In the genomic region with DNA sequence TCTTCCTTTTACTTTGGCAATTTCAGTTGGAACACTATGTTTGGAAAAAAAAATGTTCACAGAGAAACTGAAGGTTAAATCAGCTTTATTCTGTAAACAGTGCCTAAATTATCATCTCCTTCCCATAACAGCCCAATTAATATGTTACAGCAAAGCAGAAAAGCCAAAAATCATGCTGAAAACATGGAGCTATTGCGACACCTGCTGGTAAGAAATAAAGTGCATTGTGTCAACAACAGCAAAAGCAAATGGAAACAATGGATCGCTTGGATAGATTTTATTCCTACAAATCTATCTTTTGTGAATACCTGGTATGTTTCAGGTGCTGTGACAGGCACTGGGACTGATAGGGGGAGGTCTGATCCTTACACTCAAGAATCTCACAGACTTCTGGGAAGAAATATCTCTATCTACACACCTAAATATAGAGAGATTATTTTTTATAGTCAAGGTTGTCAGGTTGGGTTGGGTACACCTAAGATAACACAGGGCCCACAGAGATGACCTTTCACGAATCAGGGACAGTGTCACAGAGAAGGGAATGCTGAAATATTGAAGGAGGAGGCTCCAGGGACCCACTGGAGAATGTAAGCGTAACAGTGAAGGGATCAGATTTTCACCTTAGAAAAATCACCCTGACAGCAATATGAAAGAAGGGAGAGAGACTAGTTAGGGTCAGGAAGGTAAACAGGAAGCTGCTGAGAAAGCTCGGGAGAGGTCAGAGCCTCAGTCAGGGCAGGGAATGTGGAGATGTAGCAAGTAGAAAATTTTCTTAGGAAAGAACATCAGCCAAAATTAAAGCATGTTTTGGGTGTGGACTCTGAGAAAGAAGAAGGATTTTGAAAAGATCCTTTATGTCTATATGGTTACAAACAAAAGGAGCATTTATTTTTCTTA, we compare ENCODE assay signal across 8 cellular contexts. TPM values are rescaled to one million over a fixed set of nuclear protein-coding genes. Genes with fewer than 3 reads are reported as not detected.
DNase-seq lines count a peak whose midpoint lies in the region; ATAC-seq and TF ChIP-seq lines count a peak whose summit lies in the region.

No MANE protein-coding gene starts in this region.

- ATAC-seq in GM18867 (IDR thresholded peaks at IDR 0.05; ENCODE audit: unreplicated experiment) (peak; percentile 68), HG03460 (IDR thresholded peaks at IDR 0.05; ENCODE audit: unreplicated experiment) (peak; percentile 70), gastroesophageal sphincter (no peak)
- no peak for ATAC-seq in activated T-cell treated with anti-CD3 and anti-CD28 coated beads, Interleukin-2, amount 50 U/mL, for 4 hours

- TF ChIP-seq EP300 in gastroesophageal sphincter (IDR thresholded peaks at IDR 0.05): no peak

- no peaks in the 10 kb centered on the region for H3K4me1 Mint-ChIP-seq in CD8-positive, alpha-beta memory T cell
- no peaks in the 10 kb centered on the region for H3K4me1 Mint-ChIP-seq in activated T-cell treated with anti-CD3 and anti-CD28 coated beads, Interleukin-2, amount 50 U/mL, for 4 hours (ENCODE audit: low read depth)

- no peak overlapping the region for H3K4me3 ChIP-seq in CD8-positive, alpha-beta memory T cell (ENCODE audit: low read length)
- H3K4me3 ChIP-seq in gastroesophageal sphincter: no peak overlapping the region

- TF ChIP-seq CTCF in gastroesophageal sphincter (IDR thresholded peaks at IDR 0.05): peak; percentile 57 to 76 (median 66)

- H3K4me1 ChIP-seq in CD8-positive, alpha-beta memory T cell (ENCODE audit: insufficient read depth, low read length): no peaks in the 10 kb centered on the region
- peaks cover 0 to 8% (median 0%) of the 10 kb centered on the region in 3 donors for H3K4me1 ChIP-seq in gastroesophageal sphincter

- CTCF ChIA-PET in CD8-positive, alpha-beta memory T cell (lab: Charles Lee): interaction anchor here (0.9 to 1.8 kb wide), 9 partner anchors 9 to 45 kb away, joined by 3 to 7 read pairs (median 4); partner anchors contain the start of genes CRYZ and TYW3

- H3K36me3 ChIP-seq in CD8-positive, alpha-beta memory T cell (ENCODE audit: insufficient read depth, low read length): no peaks in the 10 kb centered on the region
- H3K36me3 ChIP-seq in gastroesophageal sphincter: no peaks in the 10 kb centered on the region

- no peak overlapping the region for H3K27ac ChIP-seq in CD8-positive, alpha-beta memory T cell (ENCODE audit: low read depth, low read length)
- no peak overlapping the region for H3K27ac ChIP-seq in gastroesophageal sphincter

- no peaks in the 10 kb centered on the region for H3K27me3 ChIP-seq in CD8-positive, alpha-beta memory T cell (ENCODE audit: insufficient read depth, low read length, poor library complexity, severe bottlenecking)
- H3K27me3 ChIP-seq in gastroesophageal sphincter: no peaks in the 10 kb centered on the region

- peak overlapping the region in 2 of 8 donors; percentile 29 to 75 for H3K27ac Mint-ChIP-seq in CD8-positive, alpha-beta memory T cell

- peak in 4 of 5 donors; percentile 14 to 49 (median 20) for DNase-seq in CD8-positive, alpha-beta memory T cell
- DNase-seq in NCI-H526 treated with DMSO at 0.1 percent for 48 hours (lab: John Stamatoyannopoulos, UW) (peak; percentile 17), putamen (ENCODE audit: low spot score) (peak; percentile 54)
- peak; percentile 17 for DNase-seq in activated T-cell treated with anti-CD3 and anti-CD28 coated beads, Interleukin-2, amount 50 U/mL, for 4 hours
- no peak for DNase-seq in activated CD4-positive, CD25-positive, alpha-beta regulatory T cell treated with anti-CD3 and anti-CD28 coated beads, Interleukin-2, amount 50 U/mL, for 72 hours

- H3K9me3 Mint-ChIP-seq in CD8-positive, alpha-beta memory T cell: no peaks in the 10 kb centered on the region
- no peaks in the 10 kb centered on the region for H3K9me3 Mint-ChIP-seq in activated T-cell treated with anti-CD3 and anti-CD28 coated beads, Interleukin-2, amount 50 U/mL, for 4 hours

- H3K4me3 Mint-ChIP-seq in CD8-positive, alpha-beta memory T cell: no peak overlapping the region
- H3K4me3 Mint-ChIP-seq in activated T-cell treated with anti-CD3 and anti-CD28 coated beads, Interleukin-2, amount 50 U/mL, for 4 hours: no peak overlapping the region

- POLR2A ChIA-PET in CD8-positive, alpha-beta memory T cell (lab: Charles Lee): no interaction called here

- no peaks in the 10 kb centered on the region for H3K36me3 Mint-ChIP-seq in CD8-positive, alpha-beta memory T cell
- H3K36me3 Mint-ChIP-seq in activated T-cell treated with anti-CD3 and anti-CD28 coated beads, Interleukin-2, amount 50 U/mL, for 4 hours (ENCODE audit: insufficient read depth): no peaks in the 10 kb centered on the region

- no peaks in the 10 kb centered on the region for H3K9me3 ChIP-seq in CD8-positive, alpha-beta memory T cell (ENCODE audit: low read length)
- H3K9me3 ChIP-seq in gastroesophageal sphincter: no peaks in the 10 kb centered on the region

- no peak for TF ChIP-seq POLR2A in gastroesophageal sphincter (IDR thresholded peaks at IDR 0.05)

- 0 to 1% methylated on average over 5 of the region's 5 CpGs for WGBS in gastroesophageal sphincter (ENCODE audit: low coverage in 1 of 2), 2 donors

- no peaks in the 10 kb centered on the region for H3K27me3 Mint-ChIP-seq in CD8-positive, alpha-beta memory T cell
- H3K27me3 Mint-ChIP-seq in activated T-cell treated with anti-CD3 and anti-CD28 coated beads, Interleukin-2, amount 50 U/mL, for 4 hours (ENCODE audit: low read depth): no peaks in the 10 kb centered on the region

RNA-seq across cellular contexts. Expression of gene ERICH3, which starts 16.5 kb away (rescaled TPM):
- not detected for total RNA-seq in CD8-positive, alpha-beta memory T cell
- polyA plus RNA-seq in CD8-positive, alpha-beta memory T cell: not detected
- total RNA-seq in activated T-cell treated with anti-CD3 and anti-CD28 coated beads, Interleukin-2, amount 50 U/mL, for 4 hours: not detected
- under 1 TPM in 1 of 4 donors, not detected in 3; 0.13 TPM for total RNA-seq in gastroesophageal sphincter

RNA-seq across cellular contexts. Expression of gene CRYZ, which starts 42.8 kb away (rescaled TPM):
- total RNA-seq in CD8-positive, alpha-beta memory T cell: 10 to 100 TPM; 13.1 to 13.7 TPM
- polyA plus RNA-seq in CD8-positive, alpha-beta memory T cell: 51.7 TPM
- total RNA-seq in activated T-cell treated with anti-CD3 and anti-CD28 coated beads, Interleukin-2, amount 50 U/mL, for 4 hours: 10 to 100 TPM in 1 of 3 donors, 1 to 10 TPM in 2; 6.9 to 12.3 (median 7.9) TPM
- 10 to 100 TPM; 43.8 to 79.7 (median 64.8) TPM for total RNA-seq in gastroesophageal sphincter

RNA-seq across cellular contexts. Expression of gene TYW3, which starts 42.9 kb away (rescaled TPM):
- total RNA-seq in CD8-positive, alpha-beta memory T cell: 10 to 100 TPM; 40.3 to 42.0 TPM
- 15.0 TPM for polyA plus RNA-seq in CD8-positive, alpha-beta memory T cell
- 10 to 100 TPM; 36.9 to 57.3 (median 46.9) TPM for total RNA-seq in activated T-cell treated with anti-CD3 and anti-CD28 coated beads, Interleukin-2, amount 50 U/mL, for 4 hours
- 10 to 100 TPM; 20.3 to 37.8 (median 31.2) TPM for total RNA-seq in gastroesophageal sphincter

Comparison
In these comparisons a context has a peak if more than half of its experiments do, and no peak if none do; other contexts are left out.
1. ATAC-seq: peak in GM18867 (single experiment) and HG03460 (single experiment); none in activated T-cell treated with anti-CD3 and anti-CD28 coated beads, Interleukin-2, amount 50 U/mL, for 4 hours (0 of 2) and gastroesophageal sphincter (single experiment).